ENCODE assay signal across 9 cellular contexts in genomic region chr10:62079885-62080559, GRCh38.
DNase-seq lines count a peak whose midpoint lies in the region; ATAC-seq and TF ChIP-seq lines count a peak whose summit lies in the region.
"Had no signal": no experiment of that assay in that cellular context is flagged by ENCODE, and none has a peak within 500 bp of the region (broad histone marks: within the 10 kb centered on the region; RNA-seq: fewer than 3 reads in every experiment).

No MANE protein-coding gene starts in this region.

- H3K4me2 ChIP-seq in GM23338 (no peak overlapping the region), PC-9 (no peak overlapping the region)

- no peak overlapping the region for H3K27ac ChIP-seq in GM23338 (ENCODE audit: low read depth)
- H3K27ac ChIP-seq in PC-9: no peak overlapping the region
- H3K27ac ChIP-seq: WERI-Rb-1 had no signal

- peak; percentile 67 for ATAC-seq in GM21423 (IDR thresholded peaks at IDR 0.05; ENCODE audit: unreplicated experiment)
- ATAC-seq in HG03469 (IDR thresholded peaks at IDR 0.05; ENCODE audit: unreplicated experiment): peak; percentile 67
- peak; percentile 90 to 91 for ATAC-seq in naive B cell (ENCODE audit: low read depth in 2 of 2)
- no peak for ATAC-seq in GM23338
- ATAC-seq in omental fat pad (ENCODE audit: low FRiP score): no peak

- TF ChIP-seq CTCF in GM23338 (conservative IDR thresholded peaks at IDR 0.05; ENCODE audit: low read depth in 2 of 2) (no peak), PC-9 (conservative IDR thresholded peaks at IDR 0.05) (no peak), omental fat pad (IDR thresholded peaks at IDR 0.05) (no peak)

- H3K27ac Mint-ChIP-seq in naive B cell (peak overlapping the region; percentile 95 to 99 (median 96)), GM23338 (no peak overlapping the region)

- POLR2A ChIA-PET in PC-9 (lab: Charles Lee; ENCODE audit: unreplicated experiment): interaction anchor here (0.7 kb wide), 1 partner anchor 105 kb away, joined by 10 read pairs; no protein-coding TSS in a partner anchor

- H3K4me3 ChIP-seq in GM23338: no peak overlapping the region
- H3K4me3 ChIP-seq in PC-9: no peak overlapping the region

- in situ Hi-C loops in KBM-7 (cut with MboI; ENCODE audit: low pct_unique_long_range_greater_than_20kb, low sequenced_read_pairs): no loop called here

- H3K4me1 Mint-ChIP-seq in naive B cell (peaks cover 59 to 98% (median 85%) of the 10 kb centered on the region in 3 donors), GM23338 (no peaks in the 10 kb centered on the region)

- H3K36me3 ChIP-seq in GM23338 (ENCODE audit: insufficient read depth) (no peaks in the 10 kb centered on the region), PC-9 (ENCODE audit: low read depth) (no peaks in the 10 kb centered on the region)
- H3K36me3 ChIP-seq: WERI-Rb-1 had no signal

- no peaks in the 10 kb centered on the region; the same call in 1 of the 2 replicates for H3K9me3 ChIP-seq in PC-9 (ENCODE audit: insufficient read depth, low read depth)

- H3K27me3 ChIP-seq in GM23338 (ENCODE audit: insufficient read depth) (no peaks in the 10 kb centered on the region), PC-9 (ENCODE audit: insufficient read depth, low read depth) (no peaks in the 10 kb centered on the region)

- intact Hi-C loops in PC-9 (cut with micrococcal nuclease; ENCODE audit: unreplicated experiment): loop anchor here (5.0 kb wide), 1 partner anchor 43 kb away; no protein-coding TSS in a partner anchor

- H3K9me2 ChIP-seq in GM23338 (ENCODE audit: insufficient read depth): 0 out of 2 replicates have a peak, but pooled peaks cover 6% of the 10 kb centered on the region
- H3K9me2 ChIP-seq in PC-9 (ENCODE audit: insufficient read depth): no peaks in the 10 kb centered on the region

- H3K9me3 Mint-ChIP-seq in naive B cell (peaks cover 0 to 4% (median 0%) of the 10 kb centered on the region in 7 donors), GM23338 (no peaks in the 10 kb centered on the region)

- H3K27me3 Mint-ChIP-seq in naive B cell: no peaks in the 10 kb centered on the region
- H3K27me3 Mint-ChIP-seq in GM23338 (ENCODE audit: insufficient read depth, low read depth, poor library complexity): no peaks in the 10 kb centered on the region

- no TSS peak for BruUV-seq in PC-9 (replicated peaks; lab: Mats Ljungman, UMichigan)

- H3K4me3 Mint-ChIP-seq in naive B cell (peak overlapping the region; percentile 61 to 92 (median 79)), GM23338 (no peak overlapping the region)

- DNase-seq in naive B cell (peak; percentile 81), KBM-7 (no peak), GM23338 (ENCODE audit: low spot score) (no peak), PC-9 (no peak), omental fat pad (ENCODE audit: low spot score) (no peak)
- DNase-seq: WERI-Rb-1 had no signal

- H3K4me1 ChIP-seq in GM23338 (ENCODE audit: insufficient read depth): no peaks in the 10 kb centered on the region
- H3K4me1 ChIP-seq in PC-9 (replicated peaks; ENCODE audit: insufficient read depth): peaks cover 72% of the 10 kb centered on the region

- peaks cover 26 to 48% of the 10 kb centered on the region in 2 donors for H3K36me3 Mint-ChIP-seq in naive B cell
- no peaks in the 10 kb centered on the region for H3K36me3 Mint-ChIP-seq in GM23338 (ENCODE audit: low read depth)

- H3K79me2 ChIP-seq in GM23338 (replicated peaks; ENCODE audit: insufficient read depth) (no peaks in the 10 kb centered on the region), PC-9 (ENCODE audit: low read depth) (no peaks in the 10 kb centered on the region)

- no peaks in the 10 kb centered on the region for H3F3A ChIP-seq in GM23338 (replicated peaks; ENCODE audit: low read depth)
- peaks cover 27% of the 10 kb centered on the region for H3F3A ChIP-seq in PC-9 (ENCODE audit: insufficient read depth, low read depth)

- TF ChIP-seq POLR2A in GM18526 (IDR thresholded peaks at IDR 0.05; ENCODE audit: extremely low read depth, insufficient read length): peak; percentile 27

- H2AFZ ChIP-seq in GM23338: no peak overlapping the region
- H2AFZ ChIP-seq in PC-9: no peak overlapping the region

- H4K20me1 ChIP-seq in GM23338 (replicated peaks; ENCODE audit: insufficient read depth) (no peaks in the 10 kb centered on the region), PC-9 (ENCODE audit: insufficient read depth) (no peaks in the 10 kb centered on the region)

- CTCF ChIA-PET in PC-9 (lab: Charles Lee): no interaction called here

TF ChIP-seq in GM23338, 12 proteins besides CTCF, POLR2A, EP300 and RAD21 (continues in another document):
- TF ChIP-seq JUNB (IDR thresholded peaks at IDR 0.05; ENCODE audit: unreplicated experiment) (no peak), STAT1 (IDR thresholded peaks at IDR 0.05; ENCODE audit: unreplicated experiment) (no peak), ZNF462 (CRISPR knock-in tag; IDR thresholded peaks at IDR 0.05) (no peak), CREB1 (CRISPR knock-in tag; IDR thresholded peaks at IDR 0.05; ENCODE audit: low read depth) (no peak), NANOG (IDR thresholded peaks at IDR 0.05; ENCODE audit: borderline replicate concordance) (no peak), EZH2 (IDR thresholded peaks at IDR 0.05; ENCODE audit: low read depth, unreplicated experiment) (no peak)

Comparison
In these comparisons a context has a peak if more than half of its experiments do, and no peak if none do; other contexts are left out.
1. ATAC-seq: peak in GM21423 (single experiment), HG03469 (single experiment) and naive B cell (2 of 2); none in GM23338 (single experiment) and omental fat pad (single experiment).